In the genomic region with DNA sequence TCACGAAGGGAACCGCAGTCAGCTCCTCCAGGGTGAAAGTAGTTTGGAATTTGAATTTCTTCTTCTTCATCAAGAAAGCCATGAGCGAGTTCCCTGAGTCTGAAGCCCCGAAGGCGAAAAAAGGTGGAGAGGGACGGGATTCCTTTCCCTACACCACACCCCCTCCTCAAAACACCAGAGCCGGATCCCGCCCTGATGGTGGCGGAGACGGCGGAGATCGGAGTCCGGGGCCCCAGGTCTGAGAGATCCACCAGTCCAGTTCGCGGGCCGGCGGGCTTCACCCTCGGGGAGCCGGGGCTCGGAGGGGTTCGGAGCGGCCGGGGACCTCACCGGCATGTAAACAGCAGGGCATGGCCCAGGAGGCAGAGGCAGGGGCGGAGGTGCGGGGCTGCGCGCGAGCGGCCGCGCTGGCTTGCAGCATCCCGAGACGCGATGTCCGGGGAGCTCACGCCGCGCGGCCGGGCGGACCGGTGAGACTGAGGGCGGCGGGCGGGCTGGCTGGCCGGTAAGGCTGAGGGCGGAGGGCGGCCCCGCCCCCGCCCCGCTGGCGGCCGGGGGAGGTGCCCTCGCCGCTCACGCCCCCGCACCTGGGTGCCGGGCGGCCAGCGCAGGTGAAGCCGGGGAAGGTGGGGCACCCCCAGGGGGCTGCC, we compare ENCODE assay signal across 8 cellular contexts. TPM values are rescaled to one million over a fixed set of nuclear protein-coding genes. Genes with fewer than 3 reads are reported as not detected.
DNase-seq lines count a peak whose midpoint lies in the region; ATAC-seq and TF ChIP-seq lines count a peak whose summit lies in the region.

No MANE protein-coding gene starts in this region.

- peaks cover 53% of the 10 kb centered on the region for H3K79me2 ChIP-seq in osteoblast (ENCODE audit: insufficient read depth, low read length)

- H3K36me3 ChIP-seq in osteoblast (ENCODE audit: insufficient read depth, low read length) = no peaks in the 10 kb centered on the region

- H3K4me2 ChIP-seq in osteoblast (ENCODE audit: insufficient read depth, low read length) = peak overlapping the region; percentile 97

- no peak for TF ChIP-seq CTCF in LNCaP clone FGC (IDR thresholded peaks at IDR 0.05; ENCODE audit: control insufficient read depth, extremely low read depth, insufficient read depth)
- no peak for TF ChIP-seq CTCF in fibroblast of mammary gland (conservative IDR thresholded peaks at IDR 0.05; ENCODE audit: control insufficient read depth, insufficient read depth, low read depth, low read length)
- no peak for TF ChIP-seq CTCF in osteoblast (IDR thresholded peaks at IDR 0.05; ENCODE audit: extremely low read depth, low read depth, low read length)

- peaks cover 49% of the 10 kb centered on the region for H4K20me1 ChIP-seq in osteoblast (ENCODE audit: insufficient read depth, low read length)

- ATAC-seq in GM21737 (IDR thresholded peaks at IDR 0.05; ENCODE audit: unreplicated experiment) = peak; percentile 29
- ATAC-seq in activated T-cell treated with anti-CD3 and anti-CD28 coated beads, Interleukin-2, amount 50 U/mL, for 72 hours (replicated peaks in 1 of 2) = peak; percentile 33 to 36

- H3K27ac ChIP-seq in osteoblast (ENCODE audit: low read depth, low read length) = peak overlapping the region; percentile 58

- H3K9me3 ChIP-seq in osteoblast (ENCODE audit: low read depth, low read length) = no peaks in the 10 kb centered on the region

- no peak for DNase-seq in LNCaP clone FGC (ENCODE audit: low read depth)
- DNase-seq in activated T-cell treated with anti-CD3 and anti-CD28 coated beads, Interleukin-2, amount 50 U/mL, for 72 hours = peak; percentile 68 to 72
- DNase-seq in fibroblast of mammary gland (ENCODE audit: low read depth) = no peak
- DNase-seq in osteoblast (ENCODE audit: insufficient read length, low spot score, missing footprints) = peak; percentile 87
- DNase-seq in SIG-M5 (lab: John Stamatoyannopoulos, UW) = no peak
- DNase-seq in dedifferentiated amniotic fluid mesenchymal stem cell (ENCODE audit: extremely low spot score) = no peak

- peaks cover 53% of the 10 kb centered on the region for H3K4me1 Mint-ChIP-seq in activated T-cell treated with anti-CD3 and anti-CD28 coated beads, Interleukin-2, amount 50 U/mL, for 72 hours (ENCODE audit: low read depth)

- H3K4me3 Mint-ChIP-seq in activated T-cell treated with anti-CD3 and anti-CD28 coated beads, Interleukin-2, amount 50 U/mL, for 72 hours = peak overlapping the region; percentile 90 to 98

- no peaks in the 10 kb centered on the region for H3K27me3 Mint-ChIP-seq in activated T-cell treated with anti-CD3 and anti-CD28 coated beads, Interleukin-2, amount 50 U/mL, for 72 hours (ENCODE audit: low read depth)

- H3K9me3 Mint-ChIP-seq in activated T-cell treated with anti-CD3 and anti-CD28 coated beads, Interleukin-2, amount 50 U/mL, for 72 hours = no peaks in the 10 kb centered on the region

- peaks cover 43% of the 10 kb centered on the region for H3K4me1 ChIP-seq in osteoblast (ENCODE audit: insufficient read depth, low read length)

- H3K27ac Mint-ChIP-seq in activated T-cell treated with anti-CD3 and anti-CD28 coated beads, Interleukin-2, amount 50 U/mL, for 72 hours = peak overlapping the region; percentile 49

- peaks cover 3 to 12% of the 10 kb centered on the region in 2 donors for H3K36me3 Mint-ChIP-seq in activated T-cell treated with anti-CD3 and anti-CD28 coated beads, Interleukin-2, amount 50 U/mL, for 72 hours (ENCODE audit: insufficient read depth in 2 of 2)

- peak overlapping the region; percentile 68 for H2AFZ ChIP-seq in osteoblast (ENCODE audit: low read length)

- H3K27me3 ChIP-seq in osteoblast (ENCODE audit: insufficient read depth, low read length) = no peaks in the 10 kb centered on the region

- H3K4me3 ChIP-seq in GM08714 (ENCODE audit: low read length) = peak overlapping the region; percentile 63
- peak overlapping the region; percentile 94 for H3K4me3 ChIP-seq in LNCaP clone FGC (ENCODE audit: low read depth, low read length)
- peak overlapping the region; percentile 71 for H3K4me3 ChIP-seq in fibroblast of mammary gland (ENCODE audit: control insufficient read depth, low read depth, low read length)
- peak overlapping the region; percentile 89 for H3K4me3 ChIP-seq in osteoblast (ENCODE audit: insufficient read depth, low read length)

RNA-seq across cellular contexts. Expression of a gene that starts 0.6 kb away (rescaled TPM):
- total RNA-seq in activated T-cell treated with anti-CD3 and anti-CD28 coated beads, Interleukin-2, amount 50 U/mL, for 72 hours = 10 to 100 TPM; 59.2 to 75.1 TPM
- 18.0 and 20.6 TPM in 2 replicates for total RNA-seq in osteoblast

RNA-seq across cellular contexts. Expression of a gene that starts 42.5 kb away (rescaled TPM):
- total RNA-seq in activated T-cell treated with anti-CD3 and anti-CD28 coated beads, Interleukin-2, amount 50 U/mL, for 72 hours = 10 to 100 TPM; 44.2 to 51.1 TPM
- total RNA-seq in osteoblast = 10.1 and 11.5 TPM in 2 replicates

RNA-seq across cellular contexts. Expression of a gene that starts 49.6 kb away (rescaled TPM):
- 1 to 10 TPM; 4.4 to 6.4 TPM for total RNA-seq in activated T-cell treated with anti-CD3 and anti-CD28 coated beads, Interleukin-2, amount 50 U/mL, for 72 hours
- 2.2 and 3.5 TPM in 2 replicates for total RNA-seq in osteoblast

Comparison
In these comparisons a context has a peak if more than half of its experiments do, and no peak if none do; other contexts are left out.
1. DNase-seq: peak in activated T-cell treated with anti-CD3 and anti-CD28 coated beads, Interleukin-2, amount 50 U/mL, for 72 hours (2 of 2) and osteoblast (single experiment); none in LNCaP clone FGC (single experiment), fibroblast of mammary gland (single experiment), SIG-M5 (single experiment) and dedifferentiated amniotic fluid mesenchymal stem cell (single experiment).
2. Peak in every context shown above with its lines, with median percentiles within 50 percentile points of each other: H3K4me3 ChIP-seq.